Comparison of ENCODE assay signal across 8 cellular contexts in genomic region chr1:204465469-204466415, GRCh38. TPM values are rescaled to one million over a fixed set of nuclear protein-coding genes. Genes with fewer than 3 reads are reported as not detected.
DNase-seq lines count a peak whose midpoint lies in the region; ATAC-seq, FAIRE-seq and TF ChIP-seq lines count a peak whose summit lies in the region.

No MANE protein-coding gene starts in this region.

- DNase-seq in GM12865 (ENCODE audit: low read depth) (peak; percentile 87), Kasumi-1 (lab: John Stamatoyannopoulos, UW) (peak; percentile 93 to 96), erythroblast (lab: John Stamatoyannopoulos, UW) (peak; percentile 32 to 63), suprapubic skin (ENCODE audit: low spot score in 2 of 2) (no peak), G401 (ENCODE audit: low spot score) (no peak), mammary epithelial cell (no peak), D721Med (ENCODE audit: insufficient read length, low spot score) (no peak)

- H3K36me3 ChIP-seq in suprapubic skin (peaks cover 37% of the 10 kb centered on the region), mammary epithelial cell (ENCODE audit: insufficient read depth, low read length) (no peaks in the 10 kb centered on the region)

- no peak overlapping the region for H2AFZ ChIP-seq in mammary epithelial cell (ENCODE audit: low read depth, low read length)

- H3K27ac ChIP-seq in suprapubic skin (peak overlapping the region; percentile 78), mammary epithelial cell (ENCODE audit: insufficient read depth, low read depth, low read length) (no peak overlapping the region)

- no peak for TF ChIP-seq CTCF in GM12865 (IDR thresholded peaks at IDR 0.05; ENCODE audit: insufficient read depth, low read depth, low read length, missing control alignments)
- TF ChIP-seq CTCF in suprapubic skin (IDR thresholded peaks at IDR 0.05) = no peak
- TF ChIP-seq CTCF in mammary epithelial cell (conservative IDR thresholded peaks at IDR 0.05 in 1 of 2, IDR thresholded peaks at IDR 0.05 in 1 of 2; ENCODE audit: extremely low read depth in 1 of 2, insufficient read depth in 1 of 2, low read depth in 1 of 2, low read length in 2 of 2) = no peak
- no peak for TF ChIP-seq CTCF in D721Med (IDR thresholded peaks at IDR 0.05; ENCODE audit: insufficient read depth, missing control alignments)

- no peak for FAIRE-seq in D721Med (lab: Jason Lieb, UNC)

- H3K4me3 ChIP-seq in GM12865 (ENCODE audit: low read depth, low read length) (peak overlapping the region; percentile 9), suprapubic skin (peak overlapping the region; percentile 3), mammary epithelial cell (replicated peaks in 1 of 3; ENCODE audit: insufficient read depth in 1 of 3, low read depth in 2 of 3, low read length in 3 of 3) (no peak overlapping the region)

- no peak overlapping the region for H3K9ac ChIP-seq in mammary epithelial cell (ENCODE audit: insufficient read depth, low read length)

- no peaks in the 10 kb centered on the region for H4K20me1 ChIP-seq in mammary epithelial cell (ENCODE audit: insufficient read depth, low read length)

- BruUV-seq in mammary epithelial cell (replicated peaks; lab: Mats Ljungman, UMichigan) = no TSS peak

- CTCF ChIA-PET in mammary epithelial cell (lab: Charles Lee; ENCODE audit: low non-redundant PET) = no interaction called here

- H3K4me1 ChIP-seq in suprapubic skin (peaks cover 69% of the 10 kb centered on the region), mammary epithelial cell (ENCODE audit: insufficient read depth, low read length) (peaks cover 4% of the 10 kb centered on the region)

- intact Hi-C loops in mammary epithelial cell (cut with micrococcal nuclease) = no loop called here

- no peak for TF ChIP-seq POLR2A in erythroblast (IDR thresholded peaks at IDR 0.05; ENCODE audit: low read length)
- no peak for TF ChIP-seq POLR2A in suprapubic skin (IDR thresholded peaks at IDR 0.05)

- H3K27me3 ChIP-seq in suprapubic skin = no peaks in the 10 kb centered on the region
- H3K27me3 ChIP-seq in mammary epithelial cell (ENCODE audit: insufficient read depth, low read length) = no peaks in the 10 kb centered on the region

- no peak for TF ChIP-seq EP300 in suprapubic skin (IDR thresholded peaks at IDR 0.05)

- dilution Hi-C loops in mammary epithelial cell (cut with HindIII; ENCODE audit: low sequenced_read_pairs) = no loop called here

- H3K9me3 ChIP-seq in suprapubic skin (no peaks in the 10 kb centered on the region), mammary epithelial cell (replicated peaks; ENCODE audit: insufficient read depth, low read length) (no peaks in the 10 kb centered on the region)

- H3K4me2 ChIP-seq in mammary epithelial cell (ENCODE audit: insufficient read depth, low read depth, low read length) = no peak overlapping the region

- 77% methylated on average over 15 of the region's 19 CpGs for WGBS in suprapubic skin
- 67% methylated on average over 16 of the region's 19 CpGs for WGBS in mammary epithelial cell (ENCODE audit: low coverage, missing lambda C conversion rate)

- ATAC-seq in GM21447 (IDR thresholded peaks at IDR 0.05; ENCODE audit: unreplicated experiment) = peak; percentile 79

- in situ Hi-C loops in G401 (cut with HindIII; ENCODE audit: low sequenced_read_pairs) = no loop called here
- in situ Hi-C loops in mammary epithelial cell (cut with MboI; ENCODE audit: low sequenced_read_pairs in 2 of 2) = no loop called here

- no peaks in the 10 kb centered on the region for H3K79me2 ChIP-seq in mammary epithelial cell (ENCODE audit: insufficient read depth, low read length)

RNA-seq across cellular contexts. Expression of gene PIK3C2B, which starts 28.9 kb away (rescaled TPM):
- total RNA-seq in suprapubic skin (100 to 1,000 TPM in 2 of 4 donors, 10 to 100 TPM in 2; 70.7 to 162 (median 94.5) TPM), mammary epithelial cell (10 to 100 TPM in 1 of 2 donors, 1 to 10 TPM in 1; 7.5 to 14.5 TPM)
- total RNA-seq in G401 (2014; rRNA removed; shearing (Covaris generic)) = 22.1 and 23.6 TPM in 2 replicates
- polyA plus RNA-seq in mammary epithelial cell = 6.0 TPM
- polyA minus RNA-seq in mammary epithelial cell = 9.3 TPM

RNA-seq across cellular contexts. Expression of gene MDM4, which starts 50.5 kb away (rescaled TPM):
- total RNA-seq in suprapubic skin = 100 to 1,000 TPM in 1 of 4 donors, 10 to 100 TPM in 3; 49.1 to 222 (median 63.2) TPM
- total RNA-seq in G401 (2014; rRNA removed; shearing (Covaris generic)) = 6.1 and 7.7 TPM in 2 replicates
- 10 to 100 TPM; 21.7 to 37.1 TPM for total RNA-seq in mammary epithelial cell
- 5.1 TPM for polyA plus RNA-seq in mammary epithelial cell
- 7.7 TPM for polyA minus RNA-seq in mammary epithelial cell

RNA-seq across cellular contexts. Expression of gene PPP1R15B, which starts 54.1 kb away (rescaled TPM):
- total RNA-seq in suprapubic skin (10 to 100 TPM; 51.2 to 66.4 (median 56.7) TPM), mammary epithelial cell (10 to 100 TPM; 33.4 to 37.5 TPM)
- 16.4 and 30.7 TPM in 2 replicates for total RNA-seq in G401 (2014; rRNA removed; shearing (Covaris generic))
- polyA plus RNA-seq in mammary epithelial cell = 20.1 TPM
- 41.7 TPM for polyA minus RNA-seq in mammary epithelial cell

Comparison
In these comparisons a context has a peak if more than half of its experiments do, and no peak if none do; other contexts are left out.
1. DNase-seq: peak in GM12865 (single experiment), Kasumi-1 (2 of 2) and erythroblast (2 of 2); none in suprapubic skin (0 of 2), G401 (single experiment), mammary epithelial cell (single experiment) and D721Med (single experiment).
2. H3K4me3 ChIP-seq: peak in GM12865 (single experiment) and suprapubic skin (single experiment); none in mammary epithelial cell (0 of 3).